Comparison of ENCODE assay signal across 9 cellular contexts in the genomic region with DNA sequence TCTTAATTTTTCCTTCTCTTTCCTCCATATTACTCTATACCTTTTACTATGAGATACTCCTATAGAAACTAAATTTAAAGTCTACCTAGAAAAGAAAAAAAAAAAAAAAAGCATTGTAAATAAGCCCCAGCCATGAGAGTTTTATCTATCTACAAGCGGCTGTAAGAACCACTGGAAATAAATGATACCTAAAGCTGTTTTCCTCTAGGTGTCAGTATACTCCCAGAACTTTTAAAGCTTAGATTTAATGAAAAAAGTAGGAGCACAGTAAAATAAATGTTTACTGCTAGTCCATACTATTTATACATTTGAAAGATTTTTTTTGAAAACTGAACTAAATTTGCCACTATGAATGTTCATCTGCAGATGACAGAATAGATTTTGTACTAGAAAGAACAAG. TPM values are rescaled to one million over a fixed set of nuclear protein-coding genes. Genes with fewer than 3 reads are reported as not detected.
DNase-seq lines count a peak whose midpoint lies in the region; ATAC-seq, FAIRE-seq and TF ChIP-seq lines count a peak whose summit lies in the region.
"Had no signal": no experiment of that assay in that cellular context is flagged by ENCODE, and none has a peak within 500 bp of the region (broad histone marks: within the 10 kb centered on the region; RNA-seq: fewer than 3 reads in every experiment).

No MANE protein-coding gene starts in this region.

- H3K36me3 ChIP-seq in heart left ventricle (no peaks in the 10 kb centered on the region), upper lobe of right lung (no peaks in the 10 kb centered on the region)

- peak in 3 of 4 donors; percentile 36 to 69 (median 38) for ATAC-seq in heart left ventricle
- peak; percentile 51 for ATAC-seq in upper lobe of right lung
- ATAC-seq in HG02588 (IDR thresholded peaks at IDR 0.05; ENCODE audit: unreplicated experiment) = no peak

- POLR2A ChIA-PET in RWPE1 (lab: Yijun Ruan, JAX; ENCODE audit: low non-redundant PET) = no interaction called here

- TF ChIP-seq POLR2A in heart left ventricle (IDR thresholded peaks at IDR 0.05) (no peak), H54 (IDR thresholded peaks at IDR 0.05; ENCODE audit: low read depth, low read length) (no peak)

- 6 to 19% (median 11%) methylated on average over 1 of the region's 1 CpG for WGBS in heart left ventricle, 4 donors

- H3K4me1 ChIP-seq in heart left ventricle = peaks cover 0 to 5% (median 0%) of the 10 kb centered on the region in 12 donors
- no peaks in the 10 kb centered on the region for H3K4me1 ChIP-seq in upper lobe of right lung

- FAIRE-seq in HTR-8/SVneo (lab: Jason Lieb, UNC) = no peak
- FAIRE-seq in H54 (lab: Jason Lieb, UNC) = no peak

- H3K27me3 ChIP-seq in heart left ventricle (no peaks in the 10 kb centered on the region), upper lobe of right lung (no peaks in the 10 kb centered on the region)

- H3K4me3 ChIP-seq in heart left ventricle (no peak overlapping the region), upper lobe of right lung (no peak overlapping the region)

- CTCF ChIA-PET in RWPE1 (lab: Yijun Ruan, JAX) = interaction anchor here (0.6 to 1.2 kb wide), 13 partner anchors 52 to 1634 kb away, joined by 3 to 7 read pairs (median 4); no protein-coding TSS in a partner anchor

- H3K9me3 ChIP-seq in heart left ventricle (no peaks in the 10 kb centered on the region), upper lobe of right lung (no peaks in the 10 kb centered on the region)

- intact Hi-C loops in heart left ventricle (cut with DNase I) (loop anchor here in 3 of 10 donors (2.0 to 5.0 kb wide), 2 partner anchors 368 to 369 kb away; no protein-coding TSS in a partner anchor), upper lobe of right lung (cut with DNase I) (no loop called here)

- peak; percentile 62 for TF ChIP-seq CTCF in RWPE1 (conservative IDR thresholded peaks at IDR 0.05; ENCODE audit: low read depth)
- TF ChIP-seq CTCF in heart left ventricle (IDR thresholded peaks at IDR 0.05) = peak; percentile 28 to 67 (median 54)
- TF ChIP-seq CTCF in upper lobe of right lung (IDR thresholded peaks at IDR 0.05) = peak; percentile 56

- DNase-seq in SIG-M5 treated with dmso at 0.1 percent for 504 hours (lab: John Stamatoyannopoulos, UW; ENCODE audit: unreplicated experiment) = peak; percentile 14
- no peak for DNase-seq in SIG-M5 (lab: John Stamatoyannopoulos, UW)
- peak; percentile 6 for DNase-seq in RWPE1 (ENCODE audit: low spot score)
- DNase-seq in heart left ventricle = no peak
- no peak for DNase-seq in upper lobe of right lung
- no peak for DNase-seq in HTR-8/SVneo (ENCODE audit: insufficient read length, low spot score)
- DNase-seq in H54 (ENCODE audit: insufficient read length, low spot score) = no peak
- DNase-seq: activated B cell treated with CpG ODN at 0.5 μM for 24 hours had no signal

- H3K27ac ChIP-seq in RWPE1 = no peak overlapping the region
- H3K27ac ChIP-seq in heart left ventricle = no peak overlapping the region
- H3K27ac ChIP-seq in upper lobe of right lung = no peak overlapping the region

RNA-seq across cellular contexts. Expression of gene TYRP1, which starts 26.2 kb away (rescaled TPM):
- 100 to 1,000 TPM in 3 of 9 donors, 10 to 100 TPM in 6; 51.7 to 122 (median 93.2) TPM for total RNA-seq in heart left ventricle
- polyA plus RNA-seq in heart left ventricle = 10 to 100 TPM; 12.7 to 15.6 TPM
- 7.1 TPM for total RNA-seq in upper lobe of right lung
- total RNA-seq: activated B cell treated with CpG ODN at 0.5 μM for 24 hours had no signal

RNA-seq across cellular contexts. Expression of gene LURAP1L, which starts 55.4 kb away (rescaled TPM):
- total RNA-seq in heart left ventricle = 1 to 10 TPM; 1.7 to 5.7 (median 3.0) TPM
- 1 to 10 TPM; 1.4 to 2.9 TPM for polyA plus RNA-seq in heart left ventricle
- total RNA-seq in upper lobe of right lung = 32.3 TPM
- total RNA-seq: activated B cell treated with CpG ODN at 0.5 μM for 24 hours had no signal

Comparison
In these comparisons a context has a peak if more than half of its experiments do, and no peak if none do; other contexts are left out.
1. DNase-seq: peak in SIG-M5 treated with dmso at 0.1 percent for 504 hours (single experiment) and RWPE1 (single experiment); none in SIG-M5 (single experiment), heart left ventricle (0 of 5), upper lobe of right lung (single experiment), HTR-8/SVneo (single experiment) and H54 (single experiment).
2. Peak in every context shown above with its lines, with median percentiles within 50 percentile points of each other: CTCF ChIP-seq.